ENCODE assay signal across 28 cellular contexts in the genomic region with DNA sequence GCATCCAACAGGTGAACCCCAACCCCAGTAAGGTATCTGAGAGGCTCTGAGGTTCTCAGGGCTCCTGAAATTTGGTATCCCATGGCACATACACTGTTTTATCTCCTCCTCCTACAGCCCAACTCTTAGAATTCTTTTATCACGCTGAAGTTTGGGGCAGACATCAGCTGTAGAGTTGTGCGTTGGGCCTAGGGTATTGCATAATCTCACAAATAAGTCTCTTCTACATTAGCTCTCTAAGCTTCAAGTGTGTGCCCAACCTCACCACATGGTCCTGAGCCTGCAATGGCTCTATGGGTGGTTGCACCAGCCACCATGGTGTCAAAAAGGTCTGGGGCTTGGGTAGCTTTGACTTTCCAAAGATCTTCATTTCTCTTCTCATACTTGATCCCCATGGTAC.
"Had no signal": no experiment of that assay in that cellular context is flagged by ENCODE, and none has a peak within 500 bp of the region (broad histone marks: within the 10 kb centered on the region; RNA-seq: fewer than 3 reads in every experiment).

No MANE protein-coding gene starts in this region.

- H3K9ac ChIP-seq: SK-N-SH had no signal

- H3K27me3 Mint-ChIP-seq: activated CD8-positive, alpha-beta memory T cell treated with anti-CD3 and anti-CD28 coated beads, Interleukin-2, amount 10 ng/mL, durations not matched to agents 7 days and 5 days; activated naive CD4-positive, alpha-beta T cell treated with anti-CD3 and anti-CD28 coated beads, Interleukin-2, amount 10 ng/mL, durations not matched to agents 7 days and 5 days; activated naive CD8-positive, alpha-beta T cell had no signal

- H3K9me3 ChIP-seq: MG63, SJSA1, SK-N-SH had no signal

- H3K27me3 ChIP-seq: brain microvascular endothelial cell, MG63, SJSA1 had no signal

- H3K36me3 ChIP-seq: brain microvascular endothelial cell, MG63, SJSA1 had no signal

- DNase-seq: activated CD4-positive, alpha-beta memory T cell treated with anti-CD3 and anti-CD28 coated beads for 36 hours; activated CD4-positive, alpha-beta T cell treated with anti-CD3 and anti-CD28 coated beads, Interleukin-2, amount 50 U/mL, for 1 hour; activated CD8-positive, alpha-beta memory T cell treated with anti-CD3 and anti-CD28 coated beads, Interleukin-2, amount 10 ng/mL, durations not matched to agents 7 days and 5 days; activated CD8-positive, alpha-beta memory T cell treated with anti-CD3 and anti-CD28 coated beads, Interleukin-2, amount 50 U/mL, for 48 hours; activated effector memory CD4-positive, alpha-beta T cell treated with Interleukin-2 at 50 U/mL for 16 hours; activated naive CD4-positive, alpha-beta T cell treated with anti-CD3 and anti-CD28 coated beads, Interleukin-2, amount 10 ng/mL, durations not matched to agents 7 days and 5 days; activated naive CD8-positive, alpha-beta T cell treated with anti-CD3 and anti-CD28 coated beads, Interleukin-2, amount 50 U/mL, for 24 hours; activated T-cell treated with anti-CD3 and anti-CD28 coated beads, Interleukin-2, amount 50 U/mL, for 48 hours; aorta; brain microvascular endothelial cell; Kasumi-1; KG1; MG63; NCI-H1092; NCI-H1436 treated with DMSO at 0.1 percent for 48 hours; NCI-H1694 treated with DMSO at 0.1 percent for 48 hours; NCI-H2029; NCI-H345; NCI-H524 treated with DMSO at 0.1 percent for 48 hours; SHP77 treated with DMSO at 0.1 percent for 48 hours; SK-N-SH had no signal

- H3K4me3 ChIP-seq: MG63, SJSA1 had no signal

- ATAC-seq: activated CD8-positive, alpha-beta memory T cell treated with anti-CD3 and anti-CD28 coated beads, Interleukin-2, amount 10 ng/mL, durations not matched to agents 7 days and 5 days; activated naive CD8-positive, alpha-beta T cell treated with anti-CD3 and anti-CD28 coated beads, Interleukin-2, amount 50 U/mL, for 24 hours; Panc1 had no signal

- H3K4me2 ChIP-seq: SK-N-SH had no signal

- H3K4me1 ChIP-seq: SJSA1 had no signal

- H3K36me3 Mint-ChIP-seq: activated CD4-positive, alpha-beta memory T cell treated with anti-CD3 and anti-CD28 coated beads for 36 hours; activated CD8-positive, alpha-beta memory T cell treated with anti-CD3 and anti-CD28 coated beads, Interleukin-2, amount 10 ng/mL, durations not matched to agents 7 days and 5 days; activated naive CD4-positive, alpha-beta T cell treated with anti-CD3 and anti-CD28 coated beads, Interleukin-2, amount 10 ng/mL, durations not matched to agents 7 days and 5 days; activated naive CD8-positive, alpha-beta T cell had no signal

- H3K27ac Mint-ChIP-seq: activated CD4-positive, alpha-beta memory T cell treated with anti-CD3 and anti-CD28 coated beads for 36 hours; activated CD8-positive, alpha-beta memory T cell treated with anti-CD3 and anti-CD28 coated beads, Interleukin-2, amount 10 ng/mL, durations not matched to agents 7 days and 5 days; activated naive CD4-positive, alpha-beta T cell treated with anti-CD3 and anti-CD28 coated beads, Interleukin-2, amount 10 ng/mL, durations not matched to agents 7 days and 5 days; activated naive CD8-positive, alpha-beta T cell; activated naive CD8-positive, alpha-beta T cell treated with anti-CD3 and anti-CD28 coated beads, Interleukin-2, amount 50 U/mL, for 24 hours; T-helper 1 cell treated with Interleukin-12 subunit alpha and Interleukin-12 subunit beta and Interleukin-4 antibody, amounts not matched to agents 30 μg/mL and 1 μg/mL, for 36 hours; T-helper 2 cell treated with Interferon-gamma antibody and Interleukin-4, amounts not matched to agents 5 μg/mL and 100 μg/mL, for 36 hours had no signal

- H3K4me3 Mint-ChIP-seq: activated CD4-positive, alpha-beta memory T cell treated with anti-CD3 and anti-CD28 coated beads for 36 hours; activated CD8-positive, alpha-beta memory T cell treated with anti-CD3 and anti-CD28 coated beads, Interleukin-2, amount 10 ng/mL, durations not matched to agents 7 days and 5 days; activated naive CD4-positive, alpha-beta T cell treated with anti-CD3 and anti-CD28 coated beads, Interleukin-2, amount 10 ng/mL, durations not matched to agents 7 days and 5 days; activated naive CD8-positive, alpha-beta T cell; activated naive CD8-positive, alpha-beta T cell treated with anti-CD3 and anti-CD28 coated beads, Interleukin-2, amount 50 U/mL, for 24 hours; central memory CD8-positive, alpha-beta T cell; T-helper 1 cell treated with Interleukin-12 subunit alpha and Interleukin-12 subunit beta and Interleukin-4 antibody, amounts not matched to agents 30 μg/mL and 1 μg/mL, for 36 hours; T-helper 2 cell treated with Interferon-gamma antibody and Interleukin-4, amounts not matched to agents 5 μg/mL and 100 μg/mL, for 36 hours had no signal

- FAIRE-seq: TTC549 had no signal

- H3K9me3 Mint-ChIP-seq: activated CD4-positive, alpha-beta memory T cell treated with anti-CD3 and anti-CD28 coated beads for 36 hours; activated naive CD4-positive, alpha-beta T cell treated with anti-CD3 and anti-CD28 coated beads, Interleukin-2, amount 10 ng/mL, durations not matched to agents 7 days and 5 days; activated naive CD8-positive, alpha-beta T cell treated with anti-CD3 and anti-CD28 coated beads, Interleukin-2, amount 50 U/mL, for 24 hours; central memory CD8-positive, alpha-beta T cell; T-helper 1 cell treated with Interleukin-12 subunit alpha and Interleukin-12 subunit beta and Interleukin-4 antibody, amounts not matched to agents 30 μg/mL and 1 μg/mL, for 36 hours; T-helper 2 cell treated with Interferon-gamma antibody and Interleukin-4, amounts not matched to agents 5 μg/mL and 100 μg/mL, for 36 hours had no signal

- H3K4me1 Mint-ChIP-seq: activated CD8-positive, alpha-beta memory T cell treated with anti-CD3 and anti-CD28 coated beads, Interleukin-2, amount 10 ng/mL, durations not matched to agents 7 days and 5 days; activated naive CD4-positive, alpha-beta T cell treated with anti-CD3 and anti-CD28 coated beads, Interleukin-2, amount 10 ng/mL, durations not matched to agents 7 days and 5 days; activated naive CD8-positive, alpha-beta T cell treated with anti-CD3 and anti-CD28 coated beads, Interleukin-2, amount 50 U/mL, for 24 hours; central memory CD8-positive, alpha-beta T cell had no signal

- H3K27ac ChIP-seq: brain microvascular endothelial cell, SJSA1 had no signal
